22 cellular contexts compared by ENCODE assay signal in the genomic region with DNA sequence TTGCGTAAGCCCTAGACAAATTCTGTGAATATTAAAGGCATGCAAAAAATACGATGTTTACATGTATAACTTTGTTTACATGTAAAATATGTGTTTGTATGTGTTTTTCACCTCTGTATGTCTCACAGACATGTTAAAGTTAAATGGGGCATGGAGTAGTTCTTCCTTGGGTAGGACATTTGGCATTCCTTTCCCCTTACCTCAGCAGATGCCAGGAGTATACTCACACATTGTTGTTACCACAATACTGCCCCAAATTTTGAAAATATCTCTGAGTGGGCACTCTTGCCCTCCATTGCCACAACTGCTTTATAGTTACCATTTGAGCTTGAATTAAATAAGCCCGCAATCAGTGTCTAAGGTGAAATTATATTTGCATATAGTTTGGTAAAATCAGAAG.
DNase-seq lines count a peak whose midpoint lies in the region; ATAC-seq, FAIRE-seq and TF ChIP-seq lines count a peak whose summit lies in the region.
"Had no signal": no experiment of that assay in that cellular context is flagged by ENCODE, and none has a peak within 500 bp of the region (broad histone marks: within the 10 kb centered on the region; RNA-seq: fewer than 3 reads in every experiment).

No MANE protein-coding gene starts in this region.

- no peaks in the 10 kb centered on the region for H4K20me1 ChIP-seq in GM12878 (ENCODE audit: control insufficient read depth, insufficient read depth)
- H4K20me1 ChIP-seq: BLaER1 had no signal

- H3K36me3 ChIP-seq in GM12878 (ENCODE audit: control insufficient read depth in 2 of 2, insufficient read depth in 2 of 2, low read length in 1 of 2) = no peaks in the 10 kb centered on the region; a peak in 1 of 4 replicates
- H3K36me3 ChIP-seq in SJCRH30 = no peaks in the 10 kb centered on the region; the same call in 1 of the 2 replicates
- H3K36me3 ChIP-seq: BLaER1 had no signal

- H3K4me3 ChIP-seq in AG10803 (ENCODE audit: low read length) = no peak overlapping the region
- H3K4me3 ChIP-seq in GM12878 = no peak overlapping the region
- H3K4me3 ChIP-seq in SJCRH30 = no peak overlapping the region
- H3K4me3 ChIP-seq: BLaER1, Peyer's patch had no signal

- TF ChIP-seq RAD21 in GM12878 (IDR thresholded peaks at IDR 0.05; ENCODE audit: insufficient read depth, low read depth, low read length) = no peak

- RAD21 ChIA-PET in GM12878 (lab: Charles Lee; ENCODE audit: unreplicated experiment) = no interaction called here

- no peak overlapping the region for H3K27ac Mint-ChIP-seq in T-cell
- H3K27ac Mint-ChIP-seq: CD4-positive, alpha-beta memory T cell had no signal

- CTCF ChIA-PET in GM12878 (lab: Yijun Ruan, JAX) (interaction anchor here (0.8 kb wide), 1 partner anchor 17 kb away, joined by 3 read pairs; no protein-coding TSS in a partner anchor), T-cell (lab: Charles Lee) (no interaction called here)

- no peak for TF ChIP-seq POLR2A in GM12878 (IDR thresholded peaks at IDR 0.05; ENCODE audit: low read depth, low read length)

- H2AFZ ChIP-seq in GM12878 (ENCODE audit: control insufficient read depth, low read depth, low read length) = no peak overlapping the region

- no peaks in the 10 kb centered on the region for H3K27me3 Mint-ChIP-seq in T-cell
- H3K27me3 Mint-ChIP-seq: IgD-negative memory B cell had no signal

- H3K27me3 ChIP-seq in GM12878 (replicated peaks in 1 of 2; ENCODE audit: control insufficient read depth in 2 of 2, insufficient read depth in 2 of 2, low read length in 1 of 2) (no peaks in the 10 kb centered on the region), SJCRH30 (no peaks in the 10 kb centered on the region)
- H3K27me3 ChIP-seq: BLaER1, Peyer's patch had no signal

- no peak for TF ChIP-seq CTCF in AG10803 (conservative IDR thresholded peaks at IDR 0.05; ENCODE audit: low read length)
- TF ChIP-seq CTCF in GM12878 (IDR thresholded peaks at IDR 0.05 in 2 of 3, conservative IDR thresholded peaks at IDR 0.05 in 1 of 3; ENCODE audit: control insufficient read depth in 2 of 3, extremely low read depth in 1 of 3, insufficient read depth in 1 of 3, low read depth in 3 of 3, low read length in 3 of 3) = no peak

- no peak for TF ChIP-seq EP300 in GM12878 (IDR thresholded peaks at IDR 0.05; ENCODE audit: borderline replicate concordance in 1 of 2, control insufficient read depth in 1 of 2, low read depth in 2 of 2, low read length in 2 of 2)

- H3K4me1 ChIP-seq in GM12878 (ENCODE audit: control insufficient read depth, insufficient read depth, low read length) (no peaks in the 10 kb centered on the region), SJCRH30 (no peaks in the 10 kb centered on the region)
- H3K4me1 ChIP-seq: BLaER1, Caco-2, Peyer's patch had no signal

- POLR2A ChIA-PET in GM12878 (lab: Charles Lee) (no interaction called here), T-cell (lab: Charles Lee) (no interaction called here)

- DNase-seq in AG10803 (ENCODE audit: low read depth) = peak; percentile 9
- peak; percentile 19 for DNase-seq in LHCN-M2 (ENCODE audit: low read depth)
- no peak for DNase-seq in GM12878 (ENCODE audit: low read depth, low spot score)
- DNase-seq in renal cortical epithelial cell (ENCODE audit: low read depth) = peak; percentile 33
- DNase-seq in SJCRH30 = no peak
- DNase-seq in HTR-8/SVneo (ENCODE audit: insufficient read length, low spot score) = no peak
- no peak for DNase-seq in T-cell
- no peak for DNase-seq in C1 segment of cervical spinal cord (lab: John Stamatoyannopoulos, UW)
- DNase-seq: Caco-2; CD4-positive, alpha-beta memory T cell; DND-41; GF-D8; Karpas-422; NCI-H1092; NCI-H1436; NCI-H187 treated with DMSO at 0.1 percent for 48 hours; NCI-H2107; NCI-H510A; NCI-H748 treated with DMSO at 0.1 percent for 48 hours; Peyer's patch had no signal

- no peaks in the 10 kb centered on the region for H3K79me2 ChIP-seq in GM12878 (ENCODE audit: control insufficient read depth, insufficient read depth, low read length)

- ATAC-seq in GM12878 (no peak), T-cell (replicated peaks in 1 of 4) (no peak)

- H3K4me1 Mint-ChIP-seq in T-cell = peaks cover 0 to 2% (median 2%) of the 10 kb centered on the region in 3 donors
- H3K4me1 Mint-ChIP-seq: IgD-negative memory B cell had no signal

- intact Hi-C loops in GM12878 (cut with micrococcal nuclease; ENCODE audit: unreplicated experiment) = no loop called here

- 50% methylated on average over 3 of the region's 3 CpGs for WGBS in GM12878 (ENCODE audit: insufficient coverage, insufficient replicate concordance, low lambda C conversion rate, missing lambda C conversion rate)

- H3K9me3 ChIP-seq in GM12878 (replicated peaks; ENCODE audit: control insufficient read depth, insufficient read depth, low read length) (no peaks in the 10 kb centered on the region), SJCRH30 (replicated peaks) (no peaks in the 10 kb centered on the region)
- H3K9me3 ChIP-seq: BLaER1, Caco-2, Peyer's patch had no signal

- no peak overlapping the region for H3K4me2 ChIP-seq in GM12878 (ENCODE audit: control insufficient read depth, insufficient read depth)
- H3K4me2 ChIP-seq: BLaER1 had no signal

- H3K9ac ChIP-seq in GM12878 (ENCODE audit: control insufficient read depth, insufficient read depth, low read length) = no peak overlapping the region
- H3K9ac ChIP-seq: BLaER1 had no signal

- BruUV-seq in GM12878 (replicated peaks; lab: Mats Ljungman, UMichigan) = no TSS peak

- H3K36me3 Mint-ChIP-seq in T-cell = no peaks in the 10 kb centered on the region
- H3K36me3 Mint-ChIP-seq: CD4-positive, alpha-beta memory T cell; IgD-negative memory B cell had no signal

- SMC1A ChIA-PET in GM12878 (lab: Charles Lee; ENCODE audit: uncharacterized antibody, unreplicated experiment) = interaction anchor here (0.9 kb wide), 1 partner anchor 13 kb away, joined by 5 read pairs; no protein-coding TSS in a partner anchor

- H3K9me3 Mint-ChIP-seq in T-cell = no peaks in the 10 kb centered on the region

- in situ Hi-C loops in GM12878 (cut with MboI) = no loop called here

- no peak overlapping the region for H3K4me3 Mint-ChIP-seq in T-cell
- H3K4me3 Mint-ChIP-seq: CD4-positive, alpha-beta memory T cell; IgD-negative memory B cell had no signal

- FAIRE-seq in GM12878 (lab: Jason Lieb, UNC) (peak; percentile 62), HTR-8/SVneo (lab: Jason Lieb, UNC) (no peak)

- H3K27ac ChIP-seq in GM12878 (ENCODE audit: control insufficient read depth, insufficient read depth) (no peak overlapping the region), SJCRH30 (no peak overlapping the region)
- H3K27ac ChIP-seq: BLaER1, Peyer's patch had no signal

TF ChIP-seq in GM12878, 131 proteins besides CTCF, POLR2A, EP300 and RAD21 (continues in another document):
- TF ChIP-seq, protein P1, sequence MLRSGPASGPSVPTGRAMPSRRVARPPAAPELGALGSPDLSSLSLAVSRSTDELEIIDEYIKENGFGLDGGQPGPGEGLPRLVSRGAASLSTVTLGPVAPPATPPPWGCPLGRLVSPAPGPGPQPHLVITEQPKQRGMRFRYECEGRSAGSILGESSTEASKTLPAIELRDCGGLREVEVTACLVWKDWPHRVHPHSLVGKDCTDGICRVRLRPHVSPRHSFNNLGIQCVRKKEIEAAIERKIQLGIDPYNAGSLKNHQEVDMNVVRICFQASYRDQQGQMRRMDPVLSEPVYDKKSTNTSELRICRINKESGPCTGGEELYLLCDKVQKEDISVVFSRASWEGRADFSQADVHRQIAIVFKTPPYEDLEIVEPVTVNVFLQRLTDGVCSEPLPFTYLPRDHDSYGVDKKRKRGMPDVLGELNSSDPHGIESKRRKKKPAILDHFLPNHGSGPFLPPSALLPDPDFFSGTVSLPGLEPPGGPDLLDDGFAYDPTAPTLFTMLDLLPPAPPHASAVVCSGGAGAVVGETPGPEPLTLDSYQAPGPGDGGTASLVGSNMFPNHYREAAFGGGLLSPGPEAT (IDR thresholded peaks at IDR 0.05; ENCODE audit: low read depth) = no peak
- TF ChIP-seq, protein P2, sequence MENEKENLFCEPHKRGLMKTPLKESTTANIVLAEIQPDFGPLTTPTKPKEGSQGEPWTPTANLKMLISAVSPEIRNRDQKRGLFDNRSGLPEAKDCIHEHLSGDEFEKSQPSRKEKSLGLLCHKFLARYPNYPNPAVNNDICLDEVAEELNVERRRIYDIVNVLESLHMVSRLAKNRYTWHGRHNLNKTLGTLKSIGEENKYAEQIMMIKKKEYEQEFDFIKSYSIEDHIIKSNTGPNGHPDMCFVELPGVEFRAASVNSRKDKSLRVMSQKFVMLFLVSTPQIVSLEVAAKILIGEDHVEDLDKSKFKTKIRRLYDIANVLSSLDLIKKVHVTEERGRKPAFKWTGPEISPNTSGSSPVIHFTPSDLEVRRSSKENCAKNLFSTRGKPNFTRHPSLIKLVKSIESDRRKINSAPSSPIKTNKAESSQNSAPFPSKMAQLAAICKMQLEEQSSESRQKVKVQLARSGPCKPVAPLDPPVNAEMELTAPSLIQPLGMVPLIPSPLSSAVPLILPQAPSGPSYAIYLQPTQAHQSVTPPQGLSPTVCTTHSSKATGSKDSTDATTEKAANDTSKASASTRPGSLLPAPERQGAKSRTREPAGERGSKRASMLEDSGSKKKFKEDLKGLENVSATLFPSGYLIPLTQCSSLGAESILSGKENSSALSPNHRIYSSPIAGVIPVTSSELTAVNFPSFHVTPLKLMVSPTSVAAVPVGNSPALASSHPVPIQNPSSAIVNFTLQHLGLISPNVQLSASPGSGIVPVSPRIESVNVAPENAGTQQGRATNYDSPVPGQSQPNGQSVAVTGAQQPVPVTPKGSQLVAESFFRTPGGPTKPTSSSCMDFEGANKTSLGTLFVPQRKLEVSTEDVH (IDR thresholded peaks at IDR 0.05; ENCODE audit: low read depth, partially characterized antibody) = no peak
- TF ChIP-seq, protein P3, sequence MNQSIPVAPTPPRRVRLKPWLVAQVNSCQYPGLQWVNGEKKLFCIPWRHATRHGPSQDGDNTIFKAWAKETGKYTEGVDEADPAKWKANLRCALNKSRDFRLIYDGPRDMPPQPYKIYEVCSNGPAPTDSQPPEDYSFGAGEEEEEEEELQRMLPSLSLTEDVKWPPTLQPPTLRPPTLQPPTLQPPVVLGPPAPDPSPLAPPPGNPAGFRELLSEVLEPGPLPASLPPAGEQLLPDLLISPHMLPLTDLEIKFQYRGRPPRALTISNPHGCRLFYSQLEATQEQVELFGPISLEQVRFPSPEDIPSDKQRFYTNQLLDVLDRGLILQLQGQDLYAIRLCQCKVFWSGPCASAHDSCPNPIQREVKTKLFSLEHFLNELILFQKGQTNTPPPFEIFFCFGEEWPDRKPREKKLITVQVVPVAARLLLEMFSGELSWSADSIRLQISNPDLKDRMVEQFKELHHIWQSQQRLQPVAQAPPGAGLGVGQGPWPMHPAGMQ (IDR thresholded peaks at IDR 0.05; ENCODE audit: borderline replicate concordance) = no peak
- TF ChIP-seq GABPA (IDR thresholded peaks at IDR 0.05; ENCODE audit: low read depth) = no peak
- no peak for TF ChIP-seq NR2C1 (IDR thresholded peaks at IDR 0.05)
- no peak for TF ChIP-seq NFYA (IDR thresholded peaks at IDR 0.05; ENCODE audit: borderline replicate concordance, low read depth, low read length)
- TF ChIP-seq NFXL1 (IDR thresholded peaks at IDR 0.05; ENCODE audit: borderline replicate concordance) = no peak
- TF ChIP-seq ZZZ3 (IDR thresholded peaks at IDR 0.05; ENCODE audit: control insufficient read depth, insufficient read length, low read depth) = no peak
- TF ChIP-seq KAT2A (conservative IDR thresholded peaks at IDR 0.05; ENCODE audit: control insufficient read depth, low read depth, low read length) = no peak

Comparison
In these comparisons a context has a peak if more than half of its experiments do, and no peak if none do; other contexts are left out.
1. DNase-seq: peak in AG10803 (single experiment), LHCN-M2 (single experiment) and renal cortical epithelial cell (single experiment); none in GM12878 (single experiment), SJCRH30 (0 of 2), HTR-8/SVneo (single experiment), T-cell (0 of 34) and C1 segment of cervical spinal cord (0 of 14).